8 cellular contexts compared by ENCODE assay signal in genomic region chr4:139014391-139015268, GRCh38. TPM values are rescaled to one million over a fixed set of nuclear protein-coding genes. Genes with fewer than 3 reads are reported as not detected.
DNase-seq lines count a peak whose midpoint lies in the region; ATAC-seq and TF ChIP-seq lines count a peak whose summit lies in the region.

No MANE protein-coding gene starts in this region.

- H3K9me3 ChIP-seq in gastrocnemius medialis, result no peaks in the 10 kb centered on the region

- in situ Hi-C loops in gastrocnemius medialis (cut with MboI; ENCODE audit: low sequenced_read_pairs in 4 of 4), result no loop called here

- H3K4me3 ChIP-seq in H7 (ENCODE audit: insufficient read depth, low read depth, low read length) (peak overlapping the region; percentile 90), gastrocnemius medialis (peak overlapping the region; percentile 61 to 83 (median 70))

- peak; percentile 58 for DNase-seq in activated CD8-positive, alpha-beta memory T cell treated with anti-CD3 and anti-CD28 coated beads for 24 hours
- no peak for DNase-seq in activated CD8-positive, alpha-beta memory T cell treated with anti-CD3 and anti-CD28 coated beads, Interleukin-2, amount 50 U/mL, for 48 hours
- DNase-seq in H7 (peak; percentile 58), NCI-H2227 treated with DMSO at 0.1 percent for 48 hours (lab: John Stamatoyannopoulos, UW) (peak; percentile 65), amniotic epithelial cell (ENCODE audit: low read depth) (peak; percentile 96), hepatic stellate cell (ENCODE audit: low spot score) (peak; percentile 87), gastrocnemius medialis (no peak), NCI-H2107 (lab: John Stamatoyannopoulos, UW) (no peak)

- ATAC-seq in gastrocnemius medialis, result peak; percentile 35 to 40

- H3K4me1 ChIP-seq in gastrocnemius medialis, result peaks cover 28 to 36% of the 10 kb centered on the region in 2 donors

- H3K27me3 ChIP-seq in H7 (ENCODE audit: control insufficient read depth, insufficient read depth, low read length) (no peaks in the 10 kb centered on the region), gastrocnemius medialis (no peaks in the 10 kb centered on the region)

- H3K27ac ChIP-seq in gastrocnemius medialis, result peak overlapping the region; percentile 87 to 95 (median 93)

- no peak for TF ChIP-seq POLR2A in gastrocnemius medialis (IDR thresholded peaks at IDR 0.05)

- TF ChIP-seq CTCF in gastrocnemius medialis (IDR thresholded peaks at IDR 0.05 in 4 of 5, conservative IDR thresholded peaks at IDR 0.05 in 1 of 5), result no peak

- intact Hi-C loops in gastrocnemius medialis (cut with DNase I; ENCODE audit: low total_unique reads), result loop anchor here (1.0 to 10.0 kb wide), 5 partner anchors 32 to 542 kb away; partner anchors contain the start of genes ELF2 and SETD7

- no peaks in the 10 kb centered on the region for H3K36me3 ChIP-seq in H7 (replicated peaks; ENCODE audit: control insufficient read depth, insufficient read depth, low read length)
- no peaks in the 10 kb centered on the region for H3K36me3 ChIP-seq in gastrocnemius medialis

RNA-seq across cellular contexts. Expression of gene NOCT, which starts 1.0 kb away (rescaled TPM):
- 81.1 and 82.5 TPM in 2 replicates for total RNA-seq in H7 (2014; rRNA removed; shearing (Covaris generic))
- total RNA-seq in gastrocnemius medialis, result 10 to 100 TPM in 1 of 4 donors, 1 to 10 TPM in 3; 4.8 to 18.5 (median 9.2) TPM

Comparison
In these comparisons a context has a peak if more than half of its experiments do, and no peak if none do; other contexts are left out.
1. DNase-seq: peak in activated CD8-positive, alpha-beta memory T cell treated with anti-CD3 and anti-CD28 coated beads for 24 hours (single experiment), H7 (single experiment), NCI-H2227 treated with DMSO at 0.1 percent for 48 hours (single experiment), amniotic epithelial cell (single experiment) and hepatic stellate cell (single experiment); none in activated CD8-positive, alpha-beta memory T cell treated with anti-CD3 and anti-CD28 coated beads, Interleukin-2, amount 50 U/mL, for 48 hours (single experiment), gastrocnemius medialis (0 of 2) and NCI-H2107 (single experiment).